Comparison of ENCODE assay signal across 21 cellular contexts in genomic region chr3:23385327-23385726, GRCh38.
DNase-seq lines count a peak whose midpoint lies in the region; ATAC-seq lines count a peak whose summit lies in the region.
"Had no signal": no experiment of that assay in that cellular context is flagged by ENCODE, and none has a peak within 500 bp of the region (broad histone marks: within the 10 kb centered on the region; RNA-seq: fewer than 3 reads in every experiment).

No MANE protein-coding gene starts in this region.

- no peak for ATAC-seq in HG03442 (IDR thresholded peaks at IDR 0.05; ENCODE audit: unreplicated experiment)
- ATAC-seq: activated T-helper 17 cell treated with anti-CD3 and anti-CD28 coated beads, Interleukin-2, amount 50 U/mL, for 72 hours; naive thymus-derived CD4-positive, alpha-beta T cell; stimulated activated naive CD8-positive, alpha-beta T cell treated with anti-CD3 and anti-CD28 coated beads, Interleukin-15, Interleukin-2, amounts not matched to agents 100 U/mL and 50 U/mL, for 24 hours had no signal

- DNase-seq in DMS 273 (lab: John Stamatoyannopoulos, UW; ENCODE audit: unreplicated experiment) (peak; percentile 65), DMS 273 treated with DMSO at 0.1 percent for 48 hours (lab: John Stamatoyannopoulos, UW) (no peak), NCI-H146 treated with DMSO at 0.1 percent for 48 hours (lab: John Stamatoyannopoulos, UW; ENCODE audit: unreplicated experiment) (peak; percentile 26), NCI-H69 (lab: John Stamatoyannopoulos, UW) (peak; percentile 0), myocyte (ENCODE audit: low read depth) (peak; percentile 15), AML-193 (lab: John Stamatoyannopoulos, UW) (no peak), NCI-H1436 treated with DMSO at 0.1 percent for 48 hours (lab: John Stamatoyannopoulos, UW) (no peak)
- DNase-seq: activated CD4-positive, alpha-beta T cell treated with anti-CD3 and anti-CD28 coated beads, Interleukin-2, amount 10 ng/mL, durations not matched to agents 7 days and 5 days; effector CD4-positive, alpha-beta T cell; erythroblast; foreskin fibroblast; GM23248; naive thymus-derived CD4-positive, alpha-beta T cell; NCI-H2107; occipital lobe; stimulated activated CD4-positive, alpha-beta T cell treated with anti-CD3 and anti-CD28 coated beads, Interleukin-4, amount 100 ng/mL, for 4 hours; stimulated activated naive CD8-positive, alpha-beta T cell treated with anti-CD3 and anti-CD28 coated beads, Interleukin-15, Interleukin-2, amounts not matched to agents 100 U/mL and 50 U/mL, for 24 hours; T-helper 2 cell; tibial artery had no signal

Comparison
In these comparisons a context has a peak if more than half of its experiments do, and no peak if none do; other contexts are left out.
1. DNase-seq: peak in DMS 273 (single experiment), NCI-H146 treated with DMSO at 0.1 percent for 48 hours (single experiment), NCI-H69 (single experiment) and myocyte (single experiment); none in DMS 273 treated with DMSO at 0.1 percent for 48 hours (single experiment), AML-193 (0 of 2) and NCI-H1436 treated with DMSO at 0.1 percent for 48 hours (single experiment).